In the genomic region with DNA sequence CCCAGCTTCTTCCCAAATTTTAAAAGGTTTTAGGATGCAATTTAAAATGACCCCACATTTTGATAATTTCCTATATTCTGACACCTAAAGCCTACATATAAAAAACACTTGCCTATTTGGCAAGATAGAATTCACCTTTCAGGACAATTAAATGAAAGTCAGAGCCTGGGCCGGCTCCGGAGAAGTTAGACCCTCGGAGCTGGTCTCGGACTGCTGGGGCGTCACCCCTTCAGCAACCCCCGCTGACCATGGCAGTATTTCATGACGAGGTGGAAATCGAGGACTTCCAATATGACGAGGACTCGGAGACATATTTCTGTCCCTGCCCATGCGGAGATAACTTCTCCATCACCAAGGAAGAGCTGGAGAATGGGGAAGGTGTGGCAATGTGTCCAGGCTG, we compare ENCODE assay signal across 25 cellular contexts. TPM values are rescaled to one million over a fixed set of nuclear protein-coding genes. Genes with fewer than 3 reads are reported as not detected.
"Had no signal": no experiment of that assay in that cellular context is flagged by ENCODE, and none has a peak within 500 bp of the region (broad histone marks: within the 10 kb centered on the region; RNA-seq: fewer than 3 reads in every experiment).

No MANE protein-coding gene starts in this region.

- H3K9me3 Mint-ChIP-seq: nephron had no signal

- H3K4me2 ChIP-seq: hepatocyte had no signal

- H3K79me2 ChIP-seq: hepatocyte had no signal

- H3K27me3 ChIP-seq: dorsolateral prefrontal cortex, gastrocnemius medialis, heart left ventricle, hepatocyte, left lung, ovary, right lobe of liver, stomach, thyroid gland, vagina had no signal

- DNase-seq: effector CD4-positive, alpha-beta T cell; gastrocnemius medialis; kidney; left lung; mesenchymal stem cell; psoas muscle; right lobe of liver; small intestine; stimulated activated CD4-positive, alpha-beta T cell treated with anti-CD3 and anti-CD28 coated beads, Interleukin-12 subunit alpha, Interleukin-12 subunit beta, amount 100 ng/mL, for 4 hours; stimulated activated CD4-positive, alpha-beta T cell treated with anti-CD3 and anti-CD28 coated beads, Interleukin-1b, Interleukin-23, amount 100 ng/mL, for 48 hours; stimulated activated CD4-positive, alpha-beta T cell treated with anti-CD3 and anti-CD28 coated beads, Interleukin-4, amount 100 ng/mL, for 1 hour; stimulated activated CD8-positive, alpha-beta memory T cell treated with anti-CD3 and anti-CD28 coated beads, Interleukin-4, amount 100 ng/mL, for 48 hours; stimulated activated naive CD4-positive, alpha-beta T cell treated with Interleukin-2 at 50 U/mL for 16 hours; stomach; thyroid gland; trophoblast cell had no signal

- H3K4me3 Mint-ChIP-seq: nephron had no signal

- H3K4me3 ChIP-seq: dorsolateral prefrontal cortex, gastrocnemius medialis, heart left ventricle, hepatocyte, left lung, ovary, psoas muscle, right lobe of liver, stomach, thyroid gland, vagina had no signal

- H3K36me3 ChIP-seq: gastrocnemius medialis, ovary, right lobe of liver, vagina had no signal

- H3K27ac ChIP-seq: epithelial cell of prostate, gastrocnemius medialis, heart left ventricle, hepatocyte, left lung, ovary, psoas muscle, right lobe of liver, stomach, thyroid gland, vagina had no signal

- H2AFZ ChIP-seq: hepatocyte had no signal

- ATAC-seq: esophagus mucosa, gastrocnemius medialis, left lung, psoas muscle, right lobe of liver had no signal

- H3K9me3 ChIP-seq: gastrocnemius medialis, heart left ventricle, left lung, ovary, psoas muscle, right lobe of liver, stomach, thyroid gland, vagina had no signal

- H3K4me1 ChIP-seq: gastrocnemius medialis, heart left ventricle, left lung, psoas muscle, right lobe of liver, stomach, vagina had no signal

RNA-seq across cellular contexts. Expression of a gene that starts 28.6 kb away (rescaled TPM):
- total RNA-seq: myocyte had no signal
